Comparison of ENCODE assay signal across 10 cellular contexts in genomic region chr4:87843936-87844335, GRCh38. TPM values are rescaled to one million over a fixed set of nuclear protein-coding genes. Genes with fewer than 3 reads are reported as not detected.
DNase-seq lines count a peak whose midpoint lies in the region; ATAC-seq, FAIRE-seq and TF ChIP-seq lines count a peak whose summit lies in the region.
"Had no signal": no experiment of that assay in that cellular context is flagged by ENCODE, and none has a peak within 500 bp of the region (broad histone marks: within the 10 kb centered on the region; RNA-seq: fewer than 3 reads in every experiment).

No MANE protein-coding gene starts in this region.

- intact Hi-C loops in uterus (cut with DNase I; ENCODE audit: low total_unique reads) (no loop called here), esophagus squamous epithelium (cut with DNase I) (no loop called here)

- H3K4me1 ChIP-seq in uterus (peaks cover 0 to 3% of the 10 kb centered on the region in 2 donors), esophagus squamous epithelium (peaks cover 0 to 10% (median 4%) of the 10 kb centered on the region in 3 donors)

- no peak for TF ChIP-seq POLR2A in uterus (IDR thresholded peaks at IDR 0.05)
- no peak for TF ChIP-seq POLR2A in esophagus squamous epithelium (IDR thresholded peaks at IDR 0.05)

- 44 to 55% methylated on average over 3 of the region's 3 CpGs for WGBS in esophagus squamous epithelium, 2 donors

- no peaks in the 10 kb centered on the region for H3K9me3 ChIP-seq in uterus
- no peaks in the 10 kb centered on the region for H3K9me3 ChIP-seq in esophagus squamous epithelium

- in situ Hi-C loops in G401 (cut with HindIII; ENCODE audit: low sequenced_read_pairs), result no loop called here

- H3K36me3 ChIP-seq in uterus (no peaks in the 10 kb centered on the region), esophagus squamous epithelium (no peaks in the 10 kb centered on the region)

- peak; percentile 57 for FAIRE-seq in RCC 7860 (lab: Jason Lieb, UNC)

- no peaks in the 10 kb centered on the region for H3K27me3 ChIP-seq in uterus
- no peaks in the 10 kb centered on the region for H3K27me3 ChIP-seq in esophagus squamous epithelium

- H3K4me3 ChIP-seq in uterus (no peak overlapping the region), esophagus squamous epithelium (no peak overlapping the region)
- H3K4me3 ChIP-seq: PC-9 had no signal

- TF ChIP-seq CTCF in omental fat pad (IDR thresholded peaks at IDR 0.05) (no peak), uterus (IDR thresholded peaks at IDR 0.05) (no peak), esophagus squamous epithelium (IDR thresholded peaks at IDR 0.05) (no peak)

- ATAC-seq in esophagus mucosa (peak; percentile 88), omental fat pad (ENCODE audit: low FRiP score) (peak; percentile 76), GM21786 (IDR thresholded peaks at IDR 0.05; ENCODE audit: unreplicated experiment) (no peak)

- no peak overlapping the region for H3K27ac ChIP-seq in uterus
- peak overlapping the region in 1 of 4 donors; percentile 37 for H3K27ac ChIP-seq in esophagus squamous epithelium
- H3K27ac ChIP-seq: PC-9 had no signal

- peak; percentile 95 for DNase-seq in G401 (ENCODE audit: low spot score)
- peak; percentile 63 for DNase-seq in RCC 7860 (ENCODE audit: low spot score)
- no peak for DNase-seq in omental fat pad (ENCODE audit: low spot score)
- DNase-seq in HK-2 (ENCODE audit: unreplicated experiment), result no peak
- no peak for DNase-seq in uterus
- no peak for DNase-seq in esophagus squamous epithelium (lab: John Stamatoyannopoulos, UW)
- DNase-seq: PC-9 had no signal

RNA-seq across cellular contexts. Expression of gene MEPE, which starts 11.2 kb away (rescaled TPM):
- total RNA-seq in G401 (2014; rRNA removed; shearing (Covaris generic)), result not detected in 2 replicates
- total RNA-seq in esophagus mucosa (not detected), omental fat pad (not detected), uterus (not detected), esophagus squamous epithelium (not detected)
- total RNA-seq: kidney epithelial cell, PC-9 had no signal

RNA-seq across cellular contexts. Expression of gene IBSP, which starts 44.6 kb away (rescaled TPM):
- not detected in 2 replicates for total RNA-seq in G401 (2014; rRNA removed; shearing (Covaris generic))
- total RNA-seq in esophagus mucosa, result not detected
- total RNA-seq in omental fat pad, result not detected
- not detected for total RNA-seq in uterus
- total RNA-seq in esophagus squamous epithelium, result not detected
- total RNA-seq: kidney epithelial cell, PC-9 had no signal

Comparison
In these comparisons a context has a peak if more than half of its experiments do, and no peak if none do; other contexts are left out.
1. DNase-seq: peak in G401 (single experiment) and RCC 7860 (single experiment); none in omental fat pad (single experiment), HK-2 (single experiment), uterus (0 of 2) and esophagus squamous epithelium (single experiment).